20 cellular contexts compared by ENCODE assay signal in the genomic region with DNA sequence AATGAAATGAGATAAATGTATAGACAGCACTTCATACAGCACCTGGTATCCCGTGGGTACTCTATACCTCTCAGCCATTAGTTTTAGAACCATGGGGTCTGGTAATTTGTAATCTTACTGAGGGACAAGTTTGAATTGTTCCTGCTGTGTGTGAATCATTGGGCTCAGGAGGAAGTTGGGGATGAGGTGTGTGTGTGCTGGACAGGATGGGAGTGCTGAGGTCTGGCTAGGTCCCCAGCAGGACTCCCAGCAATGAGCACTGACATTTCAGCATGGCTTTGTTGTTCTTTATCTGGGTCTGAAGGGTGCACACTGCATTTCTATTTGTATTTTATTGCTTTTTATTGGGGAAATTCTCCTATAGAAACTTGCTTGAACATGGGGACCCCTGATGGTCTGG.
DNase-seq lines count a peak whose midpoint lies in the region; ATAC-seq, FAIRE-seq and TF ChIP-seq lines count a peak whose summit lies in the region.
"Had no signal": no experiment of that assay in that cellular context is flagged by ENCODE, and none has a peak within 500 bp of the region (broad histone marks: within the 10 kb centered on the region; RNA-seq: fewer than 3 reads in every experiment).

No MANE protein-coding gene starts in this region.

- no peak for FAIRE-seq in GM19239 (lab: Jason Lieb, UNC)
- FAIRE-seq: G401.6 had no signal

- no peaks in the 10 kb centered on the region for H3K36me3 Mint-ChIP-seq in CD14-positive monocyte
- H3K36me3 Mint-ChIP-seq: T-cell had no signal

- 0 out of 2 replicates have a peak, but pooled peaks cover 4% of the 10 kb centered on the region for H3K9me3 ChIP-seq in MG63
- H3K9me3 ChIP-seq: SK-N-SH had no signal

- peaks cover 0 to 4% (median 2%) of the 10 kb centered on the region in 3 donors for H3K27me3 Mint-ChIP-seq in CD14-positive monocyte (ENCODE audit: low read depth in 3 of 3)

- no peak overlapping the region for H3K4me3 Mint-ChIP-seq in CD14-positive monocyte
- H3K4me3 Mint-ChIP-seq: CD8-positive, alpha-beta memory T cell; T-cell had no signal

- no peak for ATAC-seq in HG03159 (IDR thresholded peaks at IDR 0.05; ENCODE audit: unreplicated experiment)
- ATAC-seq: HCT116, T-cell had no signal

- H3K36me3 ChIP-seq in MG63 = no peaks in the 10 kb centered on the region
- H3K36me3 ChIP-seq: BLaER1 treated with 17β-estradiol and CSF1 and Interleukin-3, amounts not matched to agents 10 nM and 100 nM had no signal

- no peaks in the 10 kb centered on the region for H3K4me1 Mint-ChIP-seq in CD14-positive monocyte
- H3K4me1 Mint-ChIP-seq: CD8-positive, alpha-beta memory T cell; T-cell had no signal

- no peak for TF ChIP-seq CTCF in CD14-positive monocyte (IDR thresholded peaks at IDR 0.05)

- no peak overlapping the region for H3K4me3 ChIP-seq in MG63
- H3K4me3 ChIP-seq: BLaER1 treated with 17β-estradiol and CSF1 and Interleukin-3, amounts not matched to agents 10 nM and 100 nM had no signal

- intact Hi-C loops in CD14-positive monocyte (cut with micrococcal nuclease) = no loop called here

- H3K27ac Mint-ChIP-seq in CD14-positive monocyte = no peak overlapping the region
- H3K27ac Mint-ChIP-seq: CD8-positive, alpha-beta memory T cell; T-cell had no signal

- DNase-seq in ELR (ENCODE audit: low read depth) (peak; percentile 45), MG63 (peak; percentile 14), astrocyte of the hippocampus (ENCODE audit: low read depth, low spot score) (peak; percentile 23), kidney tubule cell (ENCODE audit: low spot score) (peak; percentile 43), GM19239 (ENCODE audit: insufficient read length, low spot score) (no peak), GF-D8 (lab: John Stamatoyannopoulos, UW) (no peak), CD14-positive monocyte (ENCODE audit: low spot score) (no peak)
- DNase-seq: CD8-positive, alpha-beta memory T cell; KG1; NCI-H1417 treated with DMSO at 0.1 percent for 48 hours; NCI-H187 treated with DMSO at 0.1 percent for 48 hours; NCI-H2171; NCI-H446; SHP77 treated with DMSO at 0.1 percent for 48 hours; SK-N-SH; T-cell had no signal

- no peaks in the 10 kb centered on the region for H3K27me3 ChIP-seq in MG63
- H3K27me3 ChIP-seq: BLaER1 treated with 17β-estradiol and CSF1 and Interleukin-3, amounts not matched to agents 10 nM and 100 nM had no signal

- H3K9me3 Mint-ChIP-seq in CD14-positive monocyte = peaks cover 0 to 4% (median 0%) of the 10 kb centered on the region in 7 donors
- H3K9me3 Mint-ChIP-seq: CD8-positive, alpha-beta memory T cell; T-cell had no signal

Comparison
In these comparisons a context has a peak if more than half of its experiments do, and no peak if none do; other contexts are left out.
1. DNase-seq: peak in ELR (single experiment), MG63 (single experiment), astrocyte of the hippocampus (single experiment) and kidney tubule cell (single experiment); none in GM19239 (single experiment), GF-D8 (single experiment) and CD14-positive monocyte (single experiment).